Comparison of ENCODE assay signal across 1 cellular context in genomic region chr20:40990542-40991120, GRCh38.
TF ChIP-seq lines count a peak whose summit lies in the region.

No MANE protein-coding gene starts in this region.

TF ChIP-seq in HepG2, 621 proteins besides CTCF, POLR2A, EP300 and RAD21 (continued from another document and continues in another):
- peak; percentile 24; the same call in 1 of the 2 replicates for TF ChIP-seq ARID4A (CRISPR knock-in tag; IDR thresholded peaks at IDR 0.05; ENCODE audit: borderline replicate concordance)
- peak; percentile 78; the same call in 1 of the 2 replicates for TF ChIP-seq ELF3 (CRISPR knock-in tag; IDR thresholded peaks at IDR 0.05)
- no peak for TF ChIP-seq MTERF4 (CRISPR knock-in tag; IDR thresholded peaks at IDR 0.05)
- no peak for TF ChIP-seq ZNF724P (CRISPR knock-in tag; IDR thresholded peaks at IDR 0.05; ENCODE audit: borderline replicate concordance)
- TF ChIP-seq ZNF24 (IDR thresholded peaks at IDR 0.05) = 0 out of 2 replicates have a peak, but pooled peaks have one; percentile 14
- TF ChIP-seq LCORL (IDR thresholded peaks at IDR 0.05) = no peak
- TF ChIP-seq LCORL (CRISPR knock-in tag; IDR thresholded peaks at IDR 0.05) = 0 out of 2 replicates have a peak, but pooled peaks have one; percentile 32
- TF ChIP-seq TP53 (CRISPR knock-in tag; conservative IDR thresholded peaks at IDR 0.05) = no peak
- TF ChIP-seq ZSCAN31 (CRISPR knock-in tag; IDR thresholded peaks at IDR 0.05; ENCODE audit: low read depth) = no peak; the same call in 1 of the 2 replicates
- no peak for TF ChIP-seq PHB2 (IDR thresholded peaks at IDR 0.05; ENCODE audit: partially characterized antibody)
- peak; percentile 84; the same call in 1 of the 2 replicates for TF ChIP-seq ZNF580 (CRISPR knock-in tag; IDR thresholded peaks at IDR 0.05; ENCODE audit: borderline replicate concordance, low read depth)
- 0 out of 2 replicates have a peak, but pooled peaks have one; percentile 8 for TF ChIP-seq ZFP90 (CRISPR knock-in tag; IDR thresholded peaks at IDR 0.05; ENCODE audit: borderline replicate concordance)
- TF ChIP-seq ZNF740 (CRISPR knock-in tag; IDR thresholded peaks at IDR 0.05) = no peak
- TF ChIP-seq HDAC2 (CRISPR knock-in tag; IDR thresholded peaks at IDR 0.05) = peak; percentile 76; the same call in 1 of the 2 replicates
- TF ChIP-seq PRDM10 (CRISPR knock-in tag; IDR thresholded peaks at IDR 0.05; ENCODE audit: low read depth) = peak; percentile 34; the same call in 1 of the 2 replicates
- TF ChIP-seq CBX1 (IDR thresholded peaks at IDR 0.05; ENCODE audit: low read depth) = peak; percentile 31
- no peak for TF ChIP-seq ZBTB7B (CRISPR knock-in tag; IDR thresholded peaks at IDR 0.05)
- TF ChIP-seq MXI1 (IDR thresholded peaks at IDR 0.05; ENCODE audit: borderline replicate concordance, low read depth, low read length) = no peak; the same call in 2 of the 3 replicates
- peak; percentile 93 for TF ChIP-seq IRF2 (CRISPR knock-in tag; IDR thresholded peaks at IDR 0.05)
- TF ChIP-seq PHF8 (CRISPR knock-in tag; IDR thresholded peaks at IDR 0.05) = peak; percentile 40; the same call in 1 of the 2 replicates
- peak; percentile 34; the same call in 1 of the 2 replicates for TF ChIP-seq RXRB (CRISPR knock-in tag; IDR thresholded peaks at IDR 0.05; ENCODE audit: borderline replicate concordance)
- 0 out of 2 replicates have a peak, but pooled peaks have one; percentile 13 for TF ChIP-seq CBFB (CRISPR knock-in tag; IDR thresholded peaks at IDR 0.05)
- peak; percentile 36; the same call in 1 of the 2 replicates for TF ChIP-seq KDM5B (CRISPR knock-in tag; IDR thresholded peaks at IDR 0.05; ENCODE audit: borderline replicate concordance)
- no peak for TF ChIP-seq RFXAP (CRISPR knock-in tag; IDR thresholded peaks at IDR 0.05; ENCODE audit: borderline replicate concordance)
- peak; percentile 41 for TF ChIP-seq ASH2L (IDR thresholded peaks at IDR 0.05; ENCODE audit: insufficient read length, low read depth, low read length)
- peak; percentile 20; the same call in 1 of the 2 replicates for TF ChIP-seq HNF4A (CRISPR knock-in tag; IDR thresholded peaks at IDR 0.05)
- peak; percentile 32; the same call in 1 of the 2 replicates for TF ChIP-seq BHLHE40 (IDR thresholded peaks at IDR 0.05; ENCODE audit: low read length)
- 0 out of 2 replicates have a peak, but pooled peaks have one; percentile 26 for TF ChIP-seq PATZ1 (CRISPR knock-in tag; IDR thresholded peaks at IDR 0.05)
- TF ChIP-seq PCBP2 (optimal IDR thresholded peaks at IDR 0.05; ENCODE audit: low read depth, low read length, poor library complexity, severe bottlenecking) = no peak
- peak; percentile 66; the same call in 1 of the 2 replicates for TF ChIP-seq HNF1B (CRISPR knock-in tag; IDR thresholded peaks at IDR 0.05)
- peak; percentile 24; the same call in 1 of the 2 replicates for TF ChIP-seq GABPB1 (CRISPR knock-in tag; IDR thresholded peaks at IDR 0.05)
- no peak for TF ChIP-seq ADNP (CRISPR knock-in tag; IDR thresholded peaks at IDR 0.05)
- TF ChIP-seq SMYD3 (CRISPR knock-in tag; IDR thresholded peaks at IDR 0.05) = no peak
- peak; percentile 46; the same call in 1 of the 2 replicates for TF ChIP-seq RFX5 (IDR thresholded peaks at IDR 0.05; ENCODE audit: low read depth, low read length)
- TF ChIP-seq KMT2B (CRISPR knock-in tag; IDR thresholded peaks at IDR 0.05) = peak; percentile 10; the same call in 1 of the 2 replicates
- no peak for TF ChIP-seq TBX2 (CRISPR knock-in tag; IDR thresholded peaks at IDR 0.05; ENCODE audit: borderline replicate concordance)
- no peak for TF ChIP-seq ATF1 (CRISPR knock-in tag; IDR thresholded peaks at IDR 0.05)
- TF ChIP-seq ZNF512 (CRISPR knock-in tag; IDR thresholded peaks at IDR 0.05) = peak; percentile 53; the same call in 1 of the 2 replicates
- peak; percentile 64; the same call in 1 of the 2 replicates for TF ChIP-seq ZIK1 (CRISPR knock-in tag; IDR thresholded peaks at IDR 0.05; ENCODE audit: borderline replicate concordance, low read depth)
- peak; percentile 72; the same call in 1 of the 2 replicates for TF ChIP-seq SMAD1 (CRISPR knock-in tag; IDR thresholded peaks at IDR 0.05; ENCODE audit: borderline replicate concordance, low read depth)
- TF ChIP-seq NFKB2 (CRISPR knock-in tag; IDR thresholded peaks at IDR 0.05; ENCODE audit: borderline replicate concordance) = peak; percentile 48; the same call in 1 of the 2 replicates
- TF ChIP-seq ATF7 (IDR thresholded peaks at IDR 0.05) = no peak
- TF ChIP-seq ATF7 (CRISPR knock-in tag; IDR thresholded peaks at IDR 0.05) = no peak
- TF ChIP-seq KAT8 (CRISPR knock-in tag; IDR thresholded peaks at IDR 0.05) = peak; percentile 77
- 0 out of 2 replicates have a peak, but pooled peaks have one; percentile 32 for TF ChIP-seq IRF9 (CRISPR knock-in tag; IDR thresholded peaks at IDR 0.05; ENCODE audit: borderline replicate concordance)
- peak; percentile 76; the same call in 1 of the 2 replicates for TF ChIP-seq FOXC1 (CRISPR knock-in tag; IDR thresholded peaks at IDR 0.05; ENCODE audit: borderline replicate concordance)
- peak; percentile 60 for TF ChIP-seq FOXO1 (CRISPR knock-in tag; IDR thresholded peaks at IDR 0.05)
- 0 out of 2 replicates have a peak, but pooled peaks have one; percentile 51 for TF ChIP-seq ARHGAP35 (CRISPR knock-in tag; IDR thresholded peaks at IDR 0.05; ENCODE audit: borderline replicate concordance)
- no peak for TF ChIP-seq HNF4G (IDR thresholded peaks at IDR 0.05; ENCODE audit: borderline replicate concordance, low read depth, low read length)
- TF ChIP-seq HNF4G (CRISPR knock-in tag; IDR thresholded peaks at IDR 0.05; ENCODE audit: borderline replicate concordance, low read depth) = 0 out of 2 replicates have a peak, but pooled peaks have one; percentile 15
- TF ChIP-seq NR2F6 (IDR thresholded peaks at IDR 0.05) = no peak
- TF ChIP-seq NR2F6 (CRISPR knock-in tag; IDR thresholded peaks at IDR 0.05) = 0 out of 2 replicates have a peak, but pooled peaks have one; percentile 15
